33 cellular contexts compared by ENCODE assay signal in genomic region chr11:87840786-87841185, GRCh38.
"Had no signal": no experiment of that assay in that cellular context is flagged by ENCODE, and none has a peak within 500 bp of the region (broad histone marks: within the 10 kb centered on the region; RNA-seq: fewer than 3 reads in every experiment).

No MANE protein-coding gene starts in this region.

- DNase-seq: activated CD4-positive, alpha-beta T cell treated with anti-CD3 and anti-CD28 coated beads for 48 hours; activated CD4-positive, alpha-beta T cell treated with anti-CD3 and anti-CD28 coated beads, Interleukin-2, amount 50 U/mL, for 48 hours; activated CD8-positive, alpha-beta memory T cell treated with anti-CD3 and anti-CD28 coated beads for 24 hours; activated effector memory CD4-positive, alpha-beta T cell treated with anti-CD3 and anti-CD28 coated beads, Interleukin-2, amount 50 U/mL, for 16 hours; activated naive CD4-positive, alpha-beta T cell treated with anti-CD3 and anti-CD28 coated beads for 36 hours; activated naive CD8-positive, alpha-beta T cell treated with anti-CD3 and anti-CD28 coated beads for 36 hours; adrenal gland; central memory CD4-positive, alpha-beta T cell; endodermal cell; esophagus squamous epithelium; glutamatergic neuron; left cardiac atrium; left ventricle myocardium superior; midbrain; naive thymus-derived CD4-positive, alpha-beta T cell; ovary; retina; sigmoid colon; stimulated activated CD4-positive, alpha-beta T cell treated with anti-CD3 and anti-CD28 coated beads, Interleukin-1b, Interleukin-23, amount 100 ng/mL, for 48 hours; stimulated activated CD4-positive, alpha-beta T cell treated with anti-CD3 and anti-CD28 coated beads, Interleukin-4, amount 100 ng/mL, for 4 hours; stimulated activated naive B cell treated with anti-CD40 and anti-IgM and Interleukin-4, amounts not matched to agents 10 μg/mL and 1 μg/mL and 100 μg/mL, for 72 hours; stomach; T-helper 9 cell; thyroid gland; upper lobe of right lung had no signal

- H3K9me3 ChIP-seq: adrenal gland, ascending aorta, esophagus squamous epithelium, ovary, sigmoid colon, stomach, thyroid gland, upper lobe of right lung had no signal

- H3K4me3 ChIP-seq: adrenal gland, ascending aorta, esophagus squamous epithelium, ovary, sigmoid colon, smooth muscle cell, stomach, thyroid gland, upper lobe of right lung had no signal

- H3K36me3 Mint-ChIP-seq: activated naive CD8-positive, alpha-beta T cell treated with anti-CD3 and anti-CD28 coated beads for 36 hours; naive thymus-derived CD4-positive, alpha-beta T cell; stimulated activated naive B cell treated with anti-CD40 and anti-IgM and Interleukin-4, amounts not matched to agents 10 μg/mL and 1 μg/mL and 100 μg/mL, for 72 hours had no signal

- H3K4me1 Mint-ChIP-seq: activated naive CD8-positive, alpha-beta T cell treated with anti-CD3 and anti-CD28 coated beads for 36 hours; naive thymus-derived CD4-positive, alpha-beta T cell; stimulated activated naive B cell treated with anti-CD40 and anti-IgM and Interleukin-4, amounts not matched to agents 10 μg/mL and 1 μg/mL and 100 μg/mL, for 72 hours had no signal

- H3K27me3 Mint-ChIP-seq: activated naive CD8-positive, alpha-beta T cell treated with anti-CD3 and anti-CD28 coated beads for 36 hours; dendritic cell treated with granulocyte-macrophage colony-stimulating factor and Interleukin-4, amounts not matched to agents 40 ng/mL and 50 ng/mL, for 4 days; naive thymus-derived CD4-positive, alpha-beta T cell; progenitor cell of endocrine pancreas; stimulated activated naive B cell treated with anti-CD40 and anti-IgM and Interleukin-4, amounts not matched to agents 10 μg/mL and 1 μg/mL and 100 μg/mL, for 72 hours had no signal

- ATAC-seq: activated CD4-positive, CD25-positive, alpha-beta regulatory T cell treated with anti-CD3 and anti-CD28 coated beads, Interleukin-2, amount 50 U/mL, for 24 hours; left cardiac atrium; left ventricle myocardium superior; naive thymus-derived CD4-positive, alpha-beta T cell; stimulated activated naive B cell treated with anti-CD40 and anti-IgM and Interleukin-4, amounts not matched to agents 10 μg/mL and 1 μg/mL and 100 μg/mL, for 72 hours; upper lobe of right lung had no signal

- H3K4me3 Mint-ChIP-seq: activated naive CD4-positive, alpha-beta T cell treated with anti-CD3 and anti-CD28 coated beads for 36 hours; activated naive CD8-positive, alpha-beta T cell treated with anti-CD3 and anti-CD28 coated beads for 36 hours; activated T-helper 1 cell treated with anti-CD3 and anti-CD28 coated beads, Interleukin-12 subunit alpha, Interleukin-12 subunit beta, Interleukin-2, Interleukin-4 antibody, amounts not matched to agents 30 ng/mL and 10 ng/mL and 1 ng/mL, durations not matched to agents 14 hours and 24 hours and 36 hours; dendritic cell treated with granulocyte-macrophage colony-stimulating factor and Interleukin-4, amounts not matched to agents 40 ng/mL and 50 ng/mL, for 4 days; endodermal cell; naive thymus-derived CD4-positive, alpha-beta T cell; stimulated activated naive B cell treated with anti-CD40 and anti-IgM and Interleukin-4, amounts not matched to agents 10 μg/mL and 1 μg/mL and 100 μg/mL, for 72 hours; T-helper 1 cell treated with Interleukin-12 subunit alpha and Interleukin-12 subunit beta and Interleukin-4 antibody, amounts not matched to agents 30 μg/mL and 1 μg/mL, for 36 hours had no signal

- H3K4me1 ChIP-seq: adrenal gland, ascending aorta, esophagus squamous epithelium, sigmoid colon, stomach, thyroid gland, upper lobe of right lung had no signal

- H3K36me3 ChIP-seq: adrenal gland, ascending aorta, esophagus squamous epithelium, ovary, sigmoid colon, stomach, thyroid gland, upper lobe of right lung had no signal

- H3K9me3 Mint-ChIP-seq: activated naive CD8-positive, alpha-beta T cell treated with anti-CD3 and anti-CD28 coated beads for 36 hours had no signal

- H3K27ac ChIP-seq: adrenal gland, ascending aorta, esophagus squamous epithelium, ovary, sigmoid colon, stomach, thyroid gland, upper lobe of right lung, VCaP had no signal

- H3K27ac Mint-ChIP-seq: activated naive CD4-positive, alpha-beta T cell treated with anti-CD3 and anti-CD28 coated beads for 36 hours; activated naive CD8-positive, alpha-beta T cell treated with anti-CD3 and anti-CD28 coated beads for 36 hours; activated T-helper 1 cell treated with anti-CD3 and anti-CD28 coated beads, Interleukin-12 subunit alpha, Interleukin-12 subunit beta, Interleukin-2, Interleukin-4 antibody, amounts not matched to agents 30 ng/mL and 10 ng/mL and 1 ng/mL, durations not matched to agents 14 hours and 24 hours and 36 hours; dendritic cell treated with granulocyte-macrophage colony-stimulating factor and Interleukin-4, amounts not matched to agents 40 ng/mL and 50 ng/mL, for 4 days; endodermal cell; naive thymus-derived CD4-positive, alpha-beta T cell; progenitor cell of endocrine pancreas; stimulated activated naive B cell treated with anti-CD40 and anti-IgM and Interleukin-4, amounts not matched to agents 10 μg/mL and 1 μg/mL and 100 μg/mL, for 72 hours; T-helper 1 cell treated with Interleukin-12 subunit alpha and Interleukin-12 subunit beta and Interleukin-4 antibody, amounts not matched to agents 30 μg/mL and 1 μg/mL, for 36 hours had no signal

- H3K27me3 ChIP-seq: adrenal gland, ascending aorta, esophagus squamous epithelium, ovary, sigmoid colon, stomach, thyroid gland, upper lobe of right lung had no signal
